Comparison of ENCODE assay signal across 34 cellular contexts in genomic region chr11:16703795-16704194, GRCh38. TPM values are rescaled to one million over a fixed set of nuclear protein-coding genes. Genes with fewer than 3 reads are reported as not detected.
DNase-seq lines count a peak whose midpoint lies in the region; ATAC-seq, FAIRE-seq and TF ChIP-seq lines count a peak whose summit lies in the region.
"Had no signal": no experiment of that assay in that cellular context is flagged by ENCODE, and none has a peak within 500 bp of the region (broad histone marks: within the 10 kb centered on the region; RNA-seq: fewer than 3 reads in every experiment).

No MANE protein-coding gene starts in this region.

- in situ Hi-C loops in K562 (cut with MboI), result no loop called here

- H3K9ac ChIP-seq in K562 (ENCODE audit: insufficient read depth in 1 of 2, low read depth in 2 of 2, low read length in 2 of 2), result no peak overlapping the region
- H3K9ac ChIP-seq: BLaER1; BLaER1 treated with 17β-estradiol and CSF1 and Interleukin-3, amounts not matched to agents 10 nM and 100 nM had no signal

- H3K9me3 ChIP-seq in A549, result no peaks in the 10 kb centered on the region
- no peaks in the 10 kb centered on the region for H3K9me3 ChIP-seq in K562 (replicated peaks; ENCODE audit: control insufficient read depth, insufficient read depth, low read depth, low read length)
- H3K9me3 ChIP-seq: BE2C; BLaER1; BLaER1 treated with 17β-estradiol and CSF1 and Interleukin-3, amounts not matched to agents 10 nM and 100 nM; Caco-2 had no signal

- H3K27ac Mint-ChIP-seq in activated T-cell treated with anti-CD3 and anti-CD28 coated beads, Interleukin-2, amount 50 U/mL, for 72 hours, result no peak overlapping the region
- H3K27ac Mint-ChIP-seq: B cell; CD14-positive monocyte; CD4-positive, alpha-beta memory T cell; CD4-positive, alpha-beta T cell; CD8-positive, alpha-beta memory T cell; CD8-positive, alpha-beta T cell had no signal

- TF ChIP-seq POLR2A in A549 (IDR thresholded peaks at IDR 0.05; ENCODE audit: low read length) (no peak), K562 (conservative IDR thresholded peaks at IDR 0.05) (no peak)

- H3K27ac ChIP-seq in A549, result no peak overlapping the region
- no peak overlapping the region for H3K27ac ChIP-seq in K562 (ENCODE audit: extremely low read depth, low read depth, low read length)
- H3K27ac ChIP-seq: 22Rv1; BLaER1; BLaER1 treated with 17β-estradiol and CSF1 and Interleukin-3, amounts not matched to agents 10 nM and 100 nM; C4-2B had no signal

- ATAC-seq in A549 (no peak), K562 (no peak)
- ATAC-seq in activated T-cell treated with anti-CD3 and anti-CD28 coated beads, Interleukin-2, amount 50 U/mL, for 72 hours (replicated peaks in 1 of 2), result no peak
- ATAC-seq: CD8-positive, alpha-beta T cell had no signal

- H3K4me1 ChIP-seq in A549 (no peaks in the 10 kb centered on the region), K562 (replicated peaks in 1 of 2; ENCODE audit: control insufficient read depth in 2 of 2, insufficient read depth in 2 of 2, low read length in 2 of 2) (no peaks in the 10 kb centered on the region)
- H3K4me1 ChIP-seq: BE2C; BLaER1; BLaER1 treated with 17β-estradiol and CSF1 and Interleukin-3, amounts not matched to agents 10 nM and 100 nM; Caco-2 had no signal

- no peak for TF ChIP-seq EP300 in A549 (IDR thresholded peaks at IDR 0.05)
- TF ChIP-seq EP300 in K562 (IDR thresholded peaks at IDR 0.05; ENCODE audit: low read length), result no peak

- no peaks in the 10 kb centered on the region for H3K4me1 Mint-ChIP-seq in activated T-cell treated with anti-CD3 and anti-CD28 coated beads, Interleukin-2, amount 50 U/mL, for 72 hours (ENCODE audit: low read depth)
- H3K4me1 Mint-ChIP-seq: B cell; CD14-positive monocyte; CD4-positive, alpha-beta memory T cell; CD4-positive, CD25-positive, alpha-beta regulatory T cell; CD8-positive, alpha-beta memory T cell had no signal

- H3K4me3 ChIP-seq in A549 (no peak overlapping the region), K562 (no peak overlapping the region)
- H3K4me3 ChIP-seq: BLaER1; BLaER1 treated with 17β-estradiol and CSF1 and Interleukin-3, amounts not matched to agents 10 nM and 100 nM had no signal

- BruUV-seq in K562 (replicated peaks; lab: Mats Ljungman, UMichigan), result no TSS peak

- no peaks in the 10 kb centered on the region for H3K36me3 ChIP-seq in K562 (ENCODE audit: control insufficient read depth, insufficient read depth, low read length)
- H3K36me3 ChIP-seq: BE2C; BLaER1; BLaER1 treated with 17β-estradiol and CSF1 and Interleukin-3, amounts not matched to agents 10 nM and 100 nM had no signal

- FAIRE-seq in A549 (lab: Jason Lieb, UNC) (peak; percentile 59), K562 (lab: Jason Lieb, UNC) (no peak)
- FAIRE-seq: A204.1, D721Med had no signal

- CTCF ChIA-PET in A549 (lab: Yijun Ruan, JAX) (no interaction called here), HEK293T (lab: Yijun Ruan, JAX) (no interaction called here), K562 (lab: Yijun Ruan, JAX; ENCODE audit: low intra/inter-chr PET ratio) (no interaction called here)

- H3K27me3 ChIP-seq in K562 (ENCODE audit: control insufficient read depth in 2 of 2, insufficient read depth in 2 of 2, low read length in 2 of 2), result peaks cover 4 to 9% of the 10 kb centered on the region in 2 experiments; a peak in 3 of 5 replicates
- H3K27me3 ChIP-seq: BE2C; BLaER1; BLaER1 treated with 17β-estradiol and CSF1 and Interleukin-3, amounts not matched to agents 10 nM and 100 nM had no signal

- intact Hi-C loops in K562 (cut with micrococcal nuclease), result no loop called here

- no peak overlapping the region for H3K4me2 ChIP-seq in A549
- no peak overlapping the region for H3K4me2 ChIP-seq in K562 (ENCODE audit: insufficient read depth, low read length)
- H3K4me2 ChIP-seq: BLaER1; BLaER1 treated with 17β-estradiol and CSF1 and Interleukin-3, amounts not matched to agents 10 nM and 100 nM had no signal

- no peaks in the 10 kb centered on the region for H4K20me1 ChIP-seq in K562 (replicated peaks; ENCODE audit: control insufficient read depth, insufficient read depth, low read length)
- H4K20me1 ChIP-seq: BLaER1; BLaER1 treated with 17β-estradiol and CSF1 and Interleukin-3, amounts not matched to agents 10 nM and 100 nM had no signal

- no peak overlapping the region for H3K4me3 Mint-ChIP-seq in activated T-cell treated with anti-CD3 and anti-CD28 coated beads, Interleukin-2, amount 50 U/mL, for 72 hours
- H3K4me3 Mint-ChIP-seq: B cell; CD14-positive monocyte; CD4-positive, alpha-beta memory T cell; CD4-positive, alpha-beta T cell; CD4-positive, CD25-positive, alpha-beta regulatory T cell; CD8-positive, alpha-beta memory T cell; CD8-positive, alpha-beta T cell had no signal

- no peaks in the 10 kb centered on the region for H3K36me3 Mint-ChIP-seq in activated T-cell treated with anti-CD3 and anti-CD28 coated beads, Interleukin-2, amount 50 U/mL, for 72 hours (ENCODE audit: insufficient read depth in 2 of 2)
- H3K36me3 Mint-ChIP-seq: CD14-positive monocyte; CD4-positive, alpha-beta memory T cell; CD4-positive, CD25-positive, alpha-beta regulatory T cell; CD8-positive, alpha-beta memory T cell; CD8-positive, alpha-beta T cell had no signal

- POLR2A ChIA-PET in A549 (lab: Yijun Ruan, JAX) (no interaction called here), HEK293T (lab: Yijun Ruan, JAX) (no interaction called here), K562 (lab: Yijun Ruan, JAX) (no interaction called here)

- no peak for TF ChIP-seq RAD21 in A549 (conservative IDR thresholded peaks at IDR 0.05 in 1 of 2, IDR thresholded peaks at IDR 0.05 in 1 of 2)
- no peak for TF ChIP-seq RAD21 in K562 (CRISPR knock-in tag; conservative IDR thresholded peaks at IDR 0.05 in 1 of 2, IDR thresholded peaks at IDR 0.05 in 1 of 2)

- H3K27me3 Mint-ChIP-seq in activated T-cell treated with anti-CD3 and anti-CD28 coated beads, Interleukin-2, amount 50 U/mL, for 72 hours (ENCODE audit: low read depth), result peaks cover 15% of the 10 kb centered on the region

- no peaks in the 10 kb centered on the region for H3K79me2 ChIP-seq in K562 (ENCODE audit: control insufficient read depth, insufficient read depth, low read length)

- no peaks in the 10 kb centered on the region for H3K9me3 Mint-ChIP-seq in activated T-cell treated with anti-CD3 and anti-CD28 coated beads, Interleukin-2, amount 50 U/mL, for 72 hours
- H3K9me3 Mint-ChIP-seq: CD14-positive monocyte; CD4-positive, alpha-beta memory T cell; CD4-positive, alpha-beta T cell; CD8-positive, alpha-beta memory T cell; CD8-positive, alpha-beta T cell had no signal

- DNase-seq in A549 (ENCODE audit: low read depth in 1 of 2, low spot score in 1 of 2), result no peak
- no peak for DNase-seq in HEK293T (ENCODE audit: extremely low spot score)
- no peak for DNase-seq in K562 (ENCODE audit: extremely low read depth in 1 of 4, low spot score in 3 of 4)
- DNase-seq in activated T-cell treated with anti-CD3 and anti-CD28 coated beads, Interleukin-2, amount 50 U/mL, for 72 hours, result no peak
- no peak for DNase-seq in NCI-H2107 treated with DMSO at 0.1 percent for 48 hours (lab: John Stamatoyannopoulos, UW; ENCODE audit: unreplicated experiment)
- DNase-seq in stimulated activated CD4-positive, alpha-beta T cell treated with anti-CD3 and anti-CD28 coated beads, Interleukin-4, amount 100 ng/mL, for 1 hour, result no peak
- DNase-seq: 8988T; ACHN; AML-193; BE2C; C1 segment of cervical spinal cord; Caco-2; Calu3; CD4-positive, alpha-beta memory T cell; CD4-positive, alpha-beta T cell; CD4-positive, CD25-positive, alpha-beta regulatory T cell; CD8-positive, alpha-beta memory T cell; CD8-positive, alpha-beta T cell; COR-L47; DMS 273 treated with DMSO at 0.1 percent for 48 hours; DMS153; DMS53; DMS79; DMS79 treated with DMSO at 0.1 percent for 48 hours; DND-41; EL had no signal

- TF ChIP-seq CTCF in A549 (IDR thresholded peaks at IDR 0.05), result no peak
- no peak for TF ChIP-seq CTCF in K562 (IDR thresholded peaks at IDR 0.05 in 2 of 3, conservative IDR thresholded peaks at IDR 0.05 in 1 of 3; ENCODE audit: insufficient read depth in 2 of 3, low read depth in 1 of 3, low read length in 3 of 3)

- no peaks in the 10 kb centered on the region for H3K9me1 ChIP-seq in K562 (ENCODE audit: control insufficient read depth, insufficient read depth, low read length)

- H2AFZ ChIP-seq in K562 (ENCODE audit: low read depth, low read length), result no peak overlapping the region

RNA-seq across cellular contexts. Expression of gene C11orf58, which starts 34.7 kb away (rescaled TPM):
- polyA plus RNA-seq in A549 (2011; rRNA removed) (144 and 342 TPM in 2 replicates), A549 (2017; fragmentation: RNase III; extraction: RNeasy Plus Mini Kit Qiagen cat#74134 plus additional on column Dnase treatment) (417 to 467 TPM (median 456 TPM) in 3 replicates), K562 (2011; rRNA removed) (97.4 and 130 TPM in 2 replicates), K562 (2014; fragmentation: Illumina TruSeq; extraction: Trizol) (232 and 243 TPM in 2 replicates), K562 (2014; fragmentation: Nextera tagmentation; extraction: Ambion mirVana) (100 to 1,000 TPM; 395 to 421 TPM), K562 (2014; rRNA removed) (226 and 273 TPM in 2 replicates)
- 119 and 182 TPM in 2 replicates for polyA plus RNA-seq in A549 (2012; cell fraction: cytosol; rRNA removed)
- 24.9 and 41.3 TPM in 2 replicates for polyA plus RNA-seq in A549 (2012; cell fraction: nucleus; rRNA removed)
- polyA minus RNA-seq in A549 (2011; rRNA and poly(A)+ RNA removed), result 84.6 and 109 TPM in 2 replicates
- total RNA-seq in K562 (2011; cell fraction: chromatin; rRNA removed; ENCODE audit: low replicate concordance), result 28.1 and 89.9 TPM in 2 replicates
- total RNA-seq in K562 (2011; cell fraction: nucleolus; rRNA removed), result 17.8 and 20.7 TPM in 2 replicates
- total RNA-seq in K562 (2011; cell fraction: nucleoplasm; rRNA removed), result 48.6 and 82.8 TPM in 2 replicates
- total RNA-seq in K562 (2014; rRNA removed) (188 and 247 TPM in 2 replicates), K562 (2014; rRNA removed; fragmentation: Illumina TruSeq; extraction: Trizol) (196 and 207 TPM in 2 replicates), K562 (2015; rRNA removed; fragmentation: Illumina TruSeq; extraction: Trizol) (231 and 248 TPM in 2 replicates), K562 (2021) (96.4 and 104 TPM in 2 replicates)
- 33.8 and 65.3 TPM in 2 replicates for polyA plus RNA-seq in K562 (2011; cell fraction: cytosol; rRNA removed)
- 35.2 and 44.8 TPM in 2 replicates for polyA plus RNA-seq in K562 (2011; cell fraction: nucleus; rRNA removed)
- polyA plus RNA-seq in K562 (2012), result 116 and 260 TPM in 2 replicates
- 132 and 155 TPM in 2 replicates for polyA minus RNA-seq in K562 (2011; rRNA and poly(A)+ RNA removed)
- 90.8 and 103 TPM in 2 replicates for polyA minus RNA-seq in K562 (2011; cell fraction: cytosol; rRNA and poly(A)+ RNA removed)
- polyA minus RNA-seq in K562 (2011; cell fraction: nucleus; rRNA and poly(A)+ RNA removed), result 25.6 and 53.9 TPM in 2 replicates
- total RNA-seq in activated T-cell treated with anti-CD3 and anti-CD28 coated beads, Interleukin-2, amount 50 U/mL, for 72 hours, result 100 to 1,000 TPM; 143 TPM
